20 cellular contexts compared by ENCODE assay signal in genomic region chr4:123953556-123953955, GRCh38.
"Had no signal": no experiment of that assay in that cellular context is flagged by ENCODE, and none has a peak within 500 bp of the region (broad histone marks: within the 10 kb centered on the region; RNA-seq: fewer than 3 reads in every experiment).

No MANE protein-coding gene starts in this region.

- H3K36me3 ChIP-seq: adrenal gland, cardiac muscle cell, left ventricle myocardium inferior, thyroid gland, vagina had no signal

- ATAC-seq: activated CD8-positive, alpha-beta memory T cell treated with anti-CD3 and anti-CD28 coated beads, Interleukin-2, amount 10 ng/mL, durations not matched to agents 7 days and 5 days; natural killer cell treated with Interleukin-12 subunit alpha and Interleukin-12 subunit beta and Interleukin-15 and Interleukin-18, amount 100 ng/mL, for 72 hours; stimulated activated naive B cell treated with anti-CD40 and anti-IgM and Interleukin-4, amounts not matched to agents 10 μg/mL and 1 μg/mL and 100 μg/mL, for 72 hours had no signal

- H3K9me3 ChIP-seq: adrenal gland, left ventricle myocardium inferior, thyroid gland, vagina had no signal

- H3K4me3 ChIP-seq: adrenal gland, cardiac muscle cell, dorsolateral prefrontal cortex, left ventricle myocardium inferior, skin epidermis, thyroid gland, vagina had no signal

- H3K27ac ChIP-seq: adrenal gland, cardiac muscle cell, dorsolateral prefrontal cortex, left ventricle myocardium inferior, thyroid gland, vagina had no signal

- FAIRE-seq: endometrium had no signal

- DNase-seq: activated CD4-positive, alpha-beta T cell treated with anti-CD3 and anti-CD28 coated beads for 1 hour; activated CD4-positive, alpha-beta T cell treated with anti-CD3 and anti-CD28 coated beads, Interleukin-2, amount 50 U/mL, for 4 hours; activated CD8-positive, alpha-beta memory T cell treated with anti-CD3 and anti-CD28 coated beads, Interleukin-2, amount 10 ng/mL, durations not matched to agents 7 days and 5 days; activated T-cell treated with anti-CD3 and anti-CD28 coated beads, Interleukin-2, amount 50 U/mL, for 1 hour; adrenal gland; dorsolateral prefrontal cortex; hippocampal formation; left ventricle myocardium inferior; posterior cingulate gyrus; retina; stimulated activated CD4-positive, alpha-beta T cell treated with anti-CD3 and anti-CD28 coated beads, Interleukin-15, amount 100 ng/mL, for 24 hours; stimulated activated CD4-positive, alpha-beta T cell treated with anti-CD3 and anti-CD28 coated beads, Interleukin-4, amount 100 ng/mL, for 1 hour; stimulated activated naive B cell treated with anti-CD40 and anti-IgM and Interleukin-4, amounts not matched to agents 10 μg/mL and 1 μg/mL and 100 μg/mL, for 72 hours; T1000; thyroid gland had no signal

- H3K27me3 ChIP-seq: adrenal gland, cardiac muscle cell, dorsolateral prefrontal cortex, thyroid gland, vagina had no signal

- H3K4me1 ChIP-seq: adrenal gland, left ventricle myocardium inferior, vagina had no signal
